ENCODE assay signal across 22 cellular contexts in the genomic region with DNA sequence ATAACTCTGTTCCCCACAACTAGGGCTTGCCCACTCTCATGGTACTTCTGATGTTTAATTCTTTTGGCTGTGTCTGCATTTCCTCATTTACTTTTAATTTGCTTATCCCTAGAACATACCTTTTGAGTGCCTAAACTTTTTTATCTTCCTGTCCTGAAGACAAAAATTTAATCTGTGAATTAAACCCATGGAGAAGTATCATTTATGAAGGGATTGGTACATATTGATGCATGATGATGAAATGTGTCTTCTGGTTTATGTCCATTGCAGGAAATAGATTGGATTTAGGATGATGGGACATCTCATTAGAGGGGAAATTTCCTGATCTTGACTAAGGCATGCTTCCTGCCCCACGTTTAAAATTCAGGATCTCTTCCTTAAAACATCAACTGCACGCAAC.
A peak's percentile ranks its signal among the peaks of the same experiment; 100 is the strongest.
DNase-seq lines count a peak whose midpoint lies in the region; ATAC-seq and TF ChIP-seq lines count a peak whose summit lies in the region.
"Had no signal": no experiment of that assay in that cellular context is flagged by ENCODE, and none has a peak within 500 bp of the region (broad histone marks: within the 10 kb centered on the region; RNA-seq: fewer than 3 reads in every experiment).

No MANE protein-coding gene starts in this region.

- H3K4me2 ChIP-seq in SK-N-SH = peak overlapping the region; percentile 70; the same call in 1 of the 2 replicates

- peak overlapping the region; percentile 62; the same call in 1 of the 2 replicates for H3K9ac ChIP-seq in SK-N-SH
- H3K9ac ChIP-seq in rectal smooth muscle tissue (ENCODE audit: low read length) = no peak overlapping the region

- H3K27me3 Mint-ChIP-seq in Caco-2 (ENCODE audit: insufficient read depth, unreplicated experiment) = no peaks in the 10 kb centered on the region
- H3K27me3 Mint-ChIP-seq: activated CD4-positive, alpha-beta T cell treated with anti-CD3 and anti-CD28 coated beads, Interleukin-2, amount 10 ng/mL, durations not matched to agents 24 days and 14 days; activated naive CD8-positive, alpha-beta T cell treated with anti-CD3 and anti-CD28 coated beads, Interleukin-2, amount 50 U/mL, for 24 hours; naive thymus-derived CD4-positive, alpha-beta T cell had no signal

- CTCF ChIA-PET in Caco-2 (lab: Charles Lee) = no interaction called here
- CTCF ChIA-PET in SK-N-SH (lab: Yijun Ruan, JAX) = interaction anchor here (1.4 to 1.9 kb wide), 2 partner anchors 47 to 379 kb away, joined by 3 to 6 read pairs; no protein-coding TSS in a partner anchor

- no peaks in the 10 kb centered on the region for H3K9me3 ChIP-seq in Caco-2
- no peaks in the 10 kb centered on the region for H3K9me3 ChIP-seq in SK-N-SH
- no peaks in the 10 kb centered on the region for H3K9me3 ChIP-seq in MG63
- H3K9me3 ChIP-seq: heart right ventricle, pancreas had no signal

- H3K4me3 Mint-ChIP-seq in Caco-2 (ENCODE audit: unreplicated experiment) = peak overlapping the region; percentile 66
- H3K4me3 Mint-ChIP-seq: activated CD4-positive, alpha-beta T cell treated with anti-CD3 and anti-CD28 coated beads, Interleukin-2, amount 10 ng/mL, durations not matched to agents 24 days and 14 days; activated naive CD8-positive, alpha-beta T cell treated with anti-CD3 and anti-CD28 coated beads, Interleukin-2, amount 50 U/mL, for 24 hours; immature natural killer cell; naive thymus-derived CD4-positive, alpha-beta T cell had no signal

- no peak overlapping the region for H2AFZ ChIP-seq in SK-N-SH (ENCODE audit: low read depth)

- POLR2A ChIA-PET in Caco-2 (lab: Charles Lee) (no interaction called here), SK-N-SH (lab: Yijun Ruan, JAX) (no interaction called here)

- H3K27ac ChIP-seq in SK-N-SH (ENCODE audit: low read depth in 2 of 2, low read length in 1 of 2) (peak overlapping the region in 1 of 2 experiments; percentile 98; a peak in 2 of 4 replicates), rectal smooth muscle tissue (ENCODE audit: low read depth, low read length) (peak overlapping the region; percentile 41)

- TF ChIP-seq RAD21 in SK-N-SH (IDR thresholded peaks at IDR 0.05; ENCODE audit: low read length) = no peak

- H3K27ac Mint-ChIP-seq in Caco-2 (ENCODE audit: unreplicated experiment) = peak overlapping the region; percentile 95
- H3K27ac Mint-ChIP-seq: activated CD4-positive, alpha-beta T cell treated with anti-CD3 and anti-CD28 coated beads, Interleukin-2, amount 10 ng/mL, durations not matched to agents 24 days and 14 days; naive thymus-derived CD4-positive, alpha-beta T cell had no signal

- 61% methylated on average over 2 of the region's 2 CpGs for WGBS in SK-N-SH (ENCODE audit: low lambda C conversion rate)

- H3K4me1 ChIP-seq in Caco-2 = peaks cover 66% of the 10 kb centered on the region
- peaks cover 14 to 22% of the 10 kb centered on the region in 2 experiments for H3K4me1 ChIP-seq in SK-N-SH (ENCODE audit: control insufficient read depth in 1 of 2, insufficient read depth in 2 of 2, low read depth in 1 of 2, low read length in 1 of 2)
- H3K4me1 ChIP-seq in rectal smooth muscle tissue (ENCODE audit: control insufficient read depth, insufficient read depth, low read length) = peaks cover 27% of the 10 kb centered on the region
- H3K4me1 ChIP-seq: pancreas had no signal

- no TSS peak for BruUV-seq in Caco-2 (replicated peaks; lab: Mats Ljungman, UMichigan)

- no peak overlapping the region for H3K4me3 ChIP-seq in Caco-2 (ENCODE audit: low read depth, low read length)
- no peak overlapping the region for H3K4me3 ChIP-seq in SK-N-SH (ENCODE audit: low read depth in 2 of 2, low read length in 1 of 2)
- H3K4me3 ChIP-seq in fibroblast of pulmonary artery (replicated peaks; ENCODE audit: low read depth, low read length) = no peak overlapping the region
- H3K4me3 ChIP-seq in rectal smooth muscle tissue (ENCODE audit: low read length) = no peak overlapping the region
- H3K4me3 ChIP-seq in MG63 = no peak overlapping the region
- H3K4me3 ChIP-seq: heart right ventricle, pancreas had no signal

- H3K4me1 Mint-ChIP-seq in Caco-2 (ENCODE audit: low read depth, unreplicated experiment) = peaks cover 40% of the 10 kb centered on the region
- H3K4me1 Mint-ChIP-seq: immature natural killer cell had no signal

- H3K36me3 ChIP-seq in Caco-2 (ENCODE audit: control insufficient read depth, insufficient read depth, low read length) (no peaks in the 10 kb centered on the region), SK-N-SH (replicated peaks in 1 of 2; ENCODE audit: control insufficient read depth in 1 of 2, insufficient read depth in 2 of 2, low read length in 1 of 2) (peaks cover 0 to 6% of the 10 kb centered on the region in 2 experiments), rectal smooth muscle tissue (ENCODE audit: control insufficient read depth, insufficient read depth, low read length) (peaks cover 4% of the 10 kb centered on the region), MG63 (peaks cover 20% of the 10 kb centered on the region)

- no peaks in the 10 kb centered on the region for H4K20me1 ChIP-seq in SK-N-SH (ENCODE audit: insufficient read depth)

- H3K9me3 Mint-ChIP-seq in Caco-2 (ENCODE audit: unreplicated experiment) = no peaks in the 10 kb centered on the region
- H3K9me3 Mint-ChIP-seq: activated CD4-positive, alpha-beta T cell treated with anti-CD3 and anti-CD28 coated beads, Interleukin-2, amount 10 ng/mL, durations not matched to agents 24 days and 14 days; activated naive CD8-positive, alpha-beta T cell treated with anti-CD3 and anti-CD28 coated beads, Interleukin-2, amount 50 U/mL, for 24 hours; immature natural killer cell; naive thymus-derived CD4-positive, alpha-beta T cell had no signal

- no peaks in the 10 kb centered on the region for H3K27me3 ChIP-seq in Caco-2 (replicated peaks; ENCODE audit: control insufficient read depth, insufficient read depth, low read length)
- no peaks in the 10 kb centered on the region for H3K27me3 ChIP-seq in SK-N-SH (ENCODE audit: insufficient read depth)
- H3K27me3 ChIP-seq in rectal smooth muscle tissue (ENCODE audit: control insufficient read depth, insufficient read depth, low read length) = no peaks in the 10 kb centered on the region
- H3K27me3 ChIP-seq in MG63 = no peaks in the 10 kb centered on the region
- H3K27me3 ChIP-seq: heart right ventricle, pancreas had no signal

- H3F3A ChIP-seq in SK-N-SH (replicated peaks; ENCODE audit: insufficient read depth) = peaks cover 37% of the 10 kb centered on the region

- TF ChIP-seq CTCF in Caco-2 (IDR thresholded peaks at IDR 0.05; ENCODE audit: insufficient read depth in 1 of 2, low read depth in 1 of 2, low read length in 1 of 2, severe bottlenecking in 1 of 2, unreplicated experiment in 1 of 2) (no peak), SK-N-SH (IDR thresholded peaks at IDR 0.05) (no peak), fibroblast of pulmonary artery (IDR thresholded peaks at IDR 0.05; ENCODE audit: low read length, missing control alignments) (no peak)

- no peaks in the 10 kb centered on the region for H3K9me2 ChIP-seq in SK-N-SH

- H3K36me3 Mint-ChIP-seq in Caco-2 (ENCODE audit: insufficient read depth, unreplicated experiment) = peaks cover 26% of the 10 kb centered on the region

- no peak for ATAC-seq in GM21360 (IDR thresholded peaks at IDR 0.05; ENCODE audit: unreplicated experiment)
- ATAC-seq: activated naive CD8-positive, alpha-beta T cell treated with anti-CD3 and anti-CD28 coated beads, Interleukin-2, amount 50 U/mL, for 24 hours; esophagus mucosa; heart right ventricle; naive thymus-derived CD4-positive, alpha-beta T cell; pancreas had no signal

- TF ChIP-seq EP300 in SK-N-SH (IDR thresholded peaks at IDR 0.05; ENCODE audit: borderline replicate concordance in 1 of 2, low read depth in 1 of 2, low read length in 1 of 2) = no peak

- intact Hi-C loops in Caco-2 (cut with micrococcal nuclease; ENCODE audit: unreplicated experiment) = loop anchor here (5.0 kb wide), 1 partner anchor 171 kb away; no protein-coding TSS in a partner anchor

- peaks cover 8% of the 10 kb centered on the region for H3K79me2 ChIP-seq in SK-N-SH (ENCODE audit: insufficient read depth)

- DNase-seq in Caco-2 (no peak), SK-N-SH (no peak), fibroblast of pulmonary artery (ENCODE audit: low read depth) (peak; percentile 36), MG63 (no peak), DMS79 treated with DMSO at 0.1 percent for 48 hours (lab: John Stamatoyannopoulos, UW) (no peak), DMS114 treated with DMSO at 0.1 percent for 48 hours (lab: John Stamatoyannopoulos, UW; ENCODE audit: unreplicated experiment) (no peak)
- DNase-seq: activated CD4-positive, alpha-beta T cell treated with anti-CD3 and anti-CD28 coated beads, Interleukin-2, amount 10 ng/mL, durations not matched to agents 24 days and 14 days; activated CD8-positive, alpha-beta memory T cell treated with anti-CD3 and anti-CD28 coated beads, Interleukin-2, amount 50 U/mL, for 4 hours; activated naive CD8-positive, alpha-beta T cell treated with anti-CD3 and anti-CD28 coated beads, Interleukin-2, amount 50 U/mL, for 24 hours; heart right ventricle; immature natural killer cell; Kasumi-1; naive thymus-derived CD4-positive, alpha-beta T cell; NCI-H1105; NCI-H2081; NCI-H510A; pancreas; small intestine; stimulated activated CD4-positive, alpha-beta T cell treated with anti-CD3 and anti-CD28 coated beads, Interleukin-4, amount 100 ng/mL, for 24 hours had no signal

TF ChIP-seq in SK-N-SH, 30 proteins besides CTCF, POLR2A, EP300 and RAD21:
- TF ChIP-seq, protein P1, sequence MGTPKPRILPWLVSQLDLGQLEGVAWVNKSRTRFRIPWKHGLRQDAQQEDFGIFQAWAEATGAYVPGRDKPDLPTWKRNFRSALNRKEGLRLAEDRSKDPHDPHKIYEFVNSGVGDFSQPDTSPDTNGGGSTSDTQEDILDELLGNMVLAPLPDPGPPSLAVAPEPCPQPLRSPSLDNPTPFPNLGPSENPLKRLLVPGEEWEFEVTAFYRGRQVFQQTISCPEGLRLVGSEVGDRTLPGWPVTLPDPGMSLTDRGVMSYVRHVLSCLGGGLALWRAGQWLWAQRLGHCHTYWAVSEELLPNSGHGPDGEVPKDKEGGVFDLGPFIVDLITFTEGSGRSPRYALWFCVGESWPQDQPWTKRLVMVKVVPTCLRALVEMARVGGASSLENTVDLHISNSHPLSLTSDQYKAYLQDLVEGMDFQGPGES (IDR thresholded peaks at IDR 0.05; ENCODE audit: low read depth, low read length) = no peak
- no peak for TF ChIP-seq SIN3A (IDR thresholded peaks at IDR 0.05; ENCODE audit: borderline replicate concordance, low read depth, low read length)
- no peak for TF ChIP-seq FOXJ3 (CRISPR knock-in tag; IDR thresholded peaks at IDR 0.05)
- TF ChIP-seq EZH2phosphoT487 (IDR thresholded peaks at IDR 0.05; ENCODE audit: borderline replicate concordance, low read depth) = no peak
- TF ChIP-seq RFX5 (IDR thresholded peaks at IDR 0.05; ENCODE audit: low read length) = no peak
- TF ChIP-seq GABPA (IDR thresholded peaks at IDR 0.05; ENCODE audit: low read depth) = no peak
- no peak for TF ChIP-seq CHD2 (IDR thresholded peaks at IDR 0.05; ENCODE audit: low read length, partially characterized antibody)
- no peak for TF ChIP-seq SMC3 (IDR thresholded peaks at IDR 0.05; ENCODE audit: low read depth, low read length)
- TF ChIP-seq NFIC (IDR thresholded peaks at IDR 0.05; ENCODE audit: borderline replicate concordance) = no peak
- TF ChIP-seq NRF1 (IDR thresholded peaks at IDR 0.05; ENCODE audit: low read depth, low read length) = no peak
- TF ChIP-seq FOXM1 (IDR thresholded peaks at IDR 0.05; ENCODE audit: low read depth) = no peak
TF ChIP-seq in SK-N-SH: peak in this region for 0.
